ENCODE assay signal across 7 cellular contexts in genomic region chr3:166111562-166111961, GRCh38.
"Had no signal": no experiment of that assay in that cellular context is flagged by ENCODE, and none has a peak within 500 bp of the region (broad histone marks: within the 10 kb centered on the region; RNA-seq: fewer than 3 reads in every experiment).

No MANE protein-coding gene starts in this region.

- FAIRE-seq: GM12878, GM12891, GM12892, GM18507, GM19239 had no signal

- H3K4me3 ChIP-seq: GM12878 had no signal

- ATAC-seq: GM12878 had no signal

- DNase-seq: GDM1, GF-D8 had no signal
